In genomic region chr16:74700206-74701040, GRCh38 we compare ENCODE assay signal across 8 cellular contexts. TPM values are rescaled to one million over a fixed set of nuclear protein-coding genes. Genes with fewer than 3 reads are reported as not detected.
DNase-seq lines count a peak whose midpoint lies in the region; ATAC-seq, FAIRE-seq and TF ChIP-seq lines count a peak whose summit lies in the region.

Gene MLKL (minus strand): TSS chr16:74700862. CDS start chr16:74695757, 5,105 bp downstream.

- no peak for TF ChIP-seq EP300 in gastroesophageal sphincter (IDR thresholded peaks at IDR 0.05)

- FAIRE-seq in RCC 7860 (lab: Jason Lieb, UNC) = no peak

- TF ChIP-seq CTCF in gastroesophageal sphincter (IDR thresholded peaks at IDR 0.05) = peak in 1 of 4 experiments; percentile 28

- peak within 1 kb of the TSS; percentile 51 to 84 (median 82) for H3K27ac ChIP-seq in gastroesophageal sphincter

- no peaks in the 10 kb centered on the region for H3K27me3 ChIP-seq in gastroesophageal sphincter

- peak within 1 kb of the TSS; percentile 60 to 72 for H3K4me3 ChIP-seq in gastroesophageal sphincter

- peaks cover 0 to 48% (median 4%) of the 10 kb centered on the region in 3 donors for H3K4me1 ChIP-seq in gastroesophageal sphincter

- peaks cover 0 to 1% of the 10 kb centered on the region in 2 donors for H3K36me3 ChIP-seq in gastroesophageal sphincter

- DNase-seq in A172 (ENCODE audit: low spot score) (peak; percentile 73), RCC 7860 (ENCODE audit: low spot score) (peak; percentile 71), pons (ENCODE audit: low spot score) (peak; percentile 39), ureter (ENCODE audit: low spot score) (peak; percentile 64)
- peak; percentile 47 for DNase-seq in activated T-helper 9 cell treated with anti-CD3 and anti-CD28 coated beads, Interleukin-2, amount 50 U/mL, for 16 hours (ENCODE audit: low read depth)

- peak; percentile 23 to 30 for TF ChIP-seq POLR2A in gastroesophageal sphincter (IDR thresholded peaks at IDR 0.05)

- WGBS in gastroesophageal sphincter (ENCODE audit: low coverage in 1 of 2), 2 donors = 1 to 2% methylated on average over 8 to 15 of the region's 48 CpGs

- no peaks in the 10 kb centered on the region for H3K9me3 ChIP-seq in gastroesophageal sphincter

- ATAC-seq in GM18511 (IDR thresholded peaks at IDR 0.05; ENCODE audit: unreplicated experiment) (peak; percentile 45), HG03103 (IDR thresholded peaks at IDR 0.05; ENCODE audit: low read depth, unreplicated experiment) (peak; percentile 35), gastroesophageal sphincter (peak; percentile 75)

RNA-seq across cellular contexts. Expression of gene MLKL, which starts in this region (rescaled TPM):
- 16.0 and 16.8 TPM in 2 replicates for total RNA-seq in A172 (2014; rRNA removed; shearing (Covaris generic))
- total RNA-seq in gastroesophageal sphincter = 10 to 100 TPM in 2 of 4 donors, 1 to 10 TPM in 2; 6.4 to 15.5 (median 10.8) TPM
- 26.6 TPM for total RNA-seq in ureter

Comparison
In these comparisons a context has a peak if more than half of its experiments do, and no peak if none do; other contexts are left out.
1. Peak in every context shown above with its lines: DNase-seq, ATAC-seq, H3K4me3 ChIP-seq and H3K27ac ChIP-seq.